In genomic region chrX:46704767-46705386, GRCh38 we compare ENCODE assay signal across 8 cellular contexts.
A peak's percentile ranks its signal among the peaks of the same experiment; 100 is the strongest.
DNase-seq lines count a peak whose midpoint lies in the region; ATAC-seq and TF ChIP-seq lines count a peak whose summit lies in the region.

No MANE protein-coding gene starts in this region.

- peak; percentile 94 for ATAC-seq in GM21737 (IDR thresholded peaks at IDR 0.05; ENCODE audit: unreplicated experiment)

- TF ChIP-seq CTCF in GM13977 (IDR thresholded peaks at IDR 0.05; ENCODE audit: extremely low read depth, insufficient read depth, missing control alignments) = no peak

- peak overlapping the region; percentile 36 for H3K27ac ChIP-seq in caudate nucleus (ENCODE audit: low read depth, low read length)

- peak; percentile 41 for DNase-seq in GM13977 (ENCODE audit: low spot score)
- peak; percentile 1 for DNase-seq in MV-4-11 (lab: John Stamatoyannopoulos, UW)
- DNase-seq in caudate nucleus (lab: John Stamatoyannopoulos, UW) = no peak
- no peak for DNase-seq in Ammon's horn (ENCODE audit: low spot score)
- DNase-seq in stimulated activated naive CD4-positive, alpha-beta T cell (lab: John Stamatoyannopoulos, UW) = no peak
- DNase-seq in SIG-M5 treated with dmso at 0.1 percent for 504 hours (lab: John Stamatoyannopoulos, UW; ENCODE audit: unreplicated experiment) = no peak
- DNase-seq in middle frontal gyrus (ENCODE audit: extremely low spot score, low spot score) = no peak

- in situ Hi-C loops in GM13977 (cut with MboI; ENCODE audit: low pct_unique_long_range_greater_than_20kb, low sequenced_read_pairs, unreplicated experiment) = no loop called here

Comparison
In these comparisons a context has a peak if more than half of its experiments do, and no peak if none do; other contexts are left out.
1. DNase-seq: peak in GM13977 (single experiment) and MV-4-11 (single experiment); none in caudate nucleus (0 of 61), Ammon's horn (single experiment), stimulated activated naive CD4-positive, alpha-beta T cell (0 of 6), SIG-M5 treated with dmso at 0.1 percent for 504 hours (single experiment) and middle frontal gyrus (single experiment).